In genomic region chr16:82655720-82656500, GRCh38 we compare ENCODE assay signal across 1 cellular context.
TF ChIP-seq lines count a peak whose summit lies in the region.

No MANE protein-coding gene starts in this region.

TF ChIP-seq in H1, 55 proteins besides CTCF, POLR2A, EP300 and RAD21:
- TF ChIP-seq TAF7 (optimal IDR thresholded peaks at IDR 0.05; ENCODE audit: borderline replicate concordance, low read depth, low read length), result no peak
- TF ChIP-seq SP1 (IDR thresholded peaks at IDR 0.05; ENCODE audit: low read depth, low read length), result no peak
- no peak for TF ChIP-seq CBX5 (IDR thresholded peaks at IDR 0.05; ENCODE audit: low read depth, low read length)
- no peak for TF ChIP-seq SAP30 (IDR thresholded peaks at IDR 0.05; ENCODE audit: insufficient read depth, insufficient replicate concordance, low read length)
- no peak for TF ChIP-seq CREB1 (IDR thresholded peaks at IDR 0.05)
- no peak for TF ChIP-seq CHD1 (IDR thresholded peaks at IDR 0.05; ENCODE audit: low read depth, low read length)
- TF ChIP-seq SUZ12 (IDR thresholded peaks at IDR 0.05; ENCODE audit: low read length), result no peak
- TF ChIP-seq, protein P1, sequence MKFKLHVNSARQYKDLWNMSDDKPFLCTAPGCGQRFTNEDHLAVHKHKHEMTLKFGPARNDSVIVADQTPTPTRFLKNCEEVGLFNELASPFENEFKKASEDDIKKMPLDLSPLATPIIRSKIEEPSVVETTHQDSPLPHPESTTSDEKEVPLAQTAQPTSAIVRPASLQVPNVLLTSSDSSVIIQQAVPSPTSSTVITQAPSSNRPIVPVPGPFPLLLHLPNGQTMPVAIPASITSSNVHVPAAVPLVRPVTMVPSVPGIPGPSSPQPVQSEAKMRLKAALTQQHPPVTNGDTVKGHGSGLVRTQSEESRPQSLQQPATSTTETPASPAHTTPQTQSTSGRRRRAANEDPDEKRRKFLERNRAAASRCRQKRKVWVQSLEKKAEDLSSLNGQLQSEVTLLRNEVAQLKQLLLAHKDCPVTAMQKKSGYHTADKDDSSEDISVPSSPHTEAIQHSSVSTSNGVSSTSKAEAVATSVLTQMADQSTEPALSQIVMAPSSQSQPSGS (IDR thresholded peaks at IDR 0.05; ENCODE audit: low read length), result no peak
- TF ChIP-seq SIX5 (IDR thresholded peaks at IDR 0.05; ENCODE audit: low read depth, low read length), result no peak
- no peak for TF ChIP-seq RNF2 (IDR thresholded peaks at IDR 0.05; ENCODE audit: borderline replicate concordance, low read depth, low read length, missing control alignments, poor library complexity, severe bottlenecking)
- TF ChIP-seq TCF12 (IDR thresholded peaks at IDR 0.05; ENCODE audit: low read depth, low read length), result no peak
- TF ChIP-seq NRF1 (IDR thresholded peaks at IDR 0.05; ENCODE audit: low read depth, low read length), result no peak
- TF ChIP-seq GABPA (IDR thresholded peaks at IDR 0.05; ENCODE audit: borderline replicate concordance, insufficient read depth, low read length), result no peak
- TF ChIP-seq SP2 (IDR thresholded peaks at IDR 0.05; ENCODE audit: low read length), result no peak
- TF ChIP-seq TEAD4 (IDR thresholded peaks at IDR 0.05; ENCODE audit: low read depth, low read length), result no peak
